In genomic region chr7:4185736-4186512, GRCh38 we compare ENCODE assay signal across 18 cellular contexts.
"Had no signal": no experiment of that assay in that cellular context is flagged by ENCODE, and none has a peak within 500 bp of the region (broad histone marks: within the 10 kb centered on the region; RNA-seq: fewer than 3 reads in every experiment).

No MANE protein-coding gene starts in this region.

- H3K4me1 Mint-ChIP-seq: activated naive CD8-positive, alpha-beta T cell treated with anti-CD3 and anti-CD28 coated beads, Interleukin-2, amount 10 ng/mL, durations not matched to agents 7 days and 5 days; stimulated activated effector memory CD8-positive, alpha-beta T cell treated with anti-CD3 and anti-CD28 coated beads, Interleukin-12 subunit alpha, Interleukin-12 subunit beta, amount 100 ng/mL, for 72 hours had no signal

- H3K27me3 ChIP-seq: brain microvascular endothelial cell, foreskin keratinocyte, neural progenitor cell, pancreas, tibial artery had no signal

- DNase-seq: activated CD4-positive, alpha-beta T cell treated with anti-CD3 and anti-CD28 coated beads, Interleukin-2, amount 50 U/mL, for 1 hour; activated CD8-positive, alpha-beta memory T cell treated with anti-CD3 and anti-CD28 coated beads for 24 hours; activated naive CD4-positive, alpha-beta T cell; activated naive CD8-positive, alpha-beta T cell treated with anti-CD3 and anti-CD28 coated beads, Interleukin-2, amount 10 ng/mL, durations not matched to agents 7 days and 5 days; anterior cingulate cortex; brain microvascular endothelial cell; cerebellar nuclear complex; effector CD8-positive, alpha-beta T cell; foreskin keratinocyte; left colon; T-cell; T-helper 9 cell; tibial artery had no signal

- H3K9ac ChIP-seq: neural progenitor cell had no signal

- H2AFZ ChIP-seq: neural progenitor cell had no signal

- H3K4me3 Mint-ChIP-seq: activated naive CD8-positive, alpha-beta T cell treated with anti-CD3 and anti-CD28 coated beads, Interleukin-2, amount 10 ng/mL, durations not matched to agents 7 days and 5 days; activated T-helper 1 cell treated with anti-CD3 and anti-CD28 coated beads, Interleukin-12 subunit alpha, Interleukin-12 subunit beta, Interleukin-2, Interleukin-4 antibody, amounts not matched to agents 30 ng/mL and 10 ng/mL and 1 ng/mL, durations not matched to agents 14 hours and 24 hours and 36 hours; neural progenitor cell; stimulated activated effector memory CD8-positive, alpha-beta T cell treated with anti-CD3 and anti-CD28 coated beads, Interleukin-12 subunit alpha, Interleukin-12 subunit beta, amount 100 ng/mL, for 72 hours; T-cell had no signal

- ATAC-seq: activated CD4-positive, CD25-positive, alpha-beta regulatory T cell treated with anti-CD3 and anti-CD28 coated beads, Interleukin-2, amount 50 U/mL, for 24 hours; foreskin keratinocyte; left colon; pancreas; stimulated activated effector memory CD8-positive, alpha-beta T cell treated with anti-CD3 and anti-CD28 coated beads, Interleukin-12 subunit alpha, Interleukin-12 subunit beta, amount 100 ng/mL, for 72 hours; T-cell had no signal

- H3K4me2 ChIP-seq: neural progenitor cell had no signal

- H3K9me3 Mint-ChIP-seq: activated naive CD8-positive, alpha-beta T cell treated with anti-CD3 and anti-CD28 coated beads, Interleukin-2, amount 10 ng/mL, durations not matched to agents 7 days and 5 days; activated T-helper 1 cell treated with anti-CD3 and anti-CD28 coated beads, Interleukin-12 subunit alpha, Interleukin-12 subunit beta, Interleukin-2, Interleukin-4 antibody, amounts not matched to agents 30 ng/mL and 10 ng/mL and 1 ng/mL, durations not matched to agents 14 hours and 24 hours and 36 hours; stimulated activated effector memory CD8-positive, alpha-beta T cell treated with anti-CD3 and anti-CD28 coated beads, Interleukin-12 subunit alpha, Interleukin-12 subunit beta, amount 100 ng/mL, for 72 hours; T-cell had no signal

- H3K27ac Mint-ChIP-seq: activated naive CD8-positive, alpha-beta T cell treated with anti-CD3 and anti-CD28 coated beads, Interleukin-2, amount 10 ng/mL, durations not matched to agents 7 days and 5 days; activated T-helper 1 cell treated with anti-CD3 and anti-CD28 coated beads, Interleukin-12 subunit alpha, Interleukin-12 subunit beta, Interleukin-2, Interleukin-4 antibody, amounts not matched to agents 30 ng/mL and 10 ng/mL and 1 ng/mL, durations not matched to agents 14 hours and 24 hours and 36 hours; stimulated activated effector memory CD8-positive, alpha-beta T cell treated with anti-CD3 and anti-CD28 coated beads, Interleukin-12 subunit alpha, Interleukin-12 subunit beta, amount 100 ng/mL, for 72 hours; T-cell had no signal

- H3K36me3 Mint-ChIP-seq: activated naive CD8-positive, alpha-beta T cell treated with anti-CD3 and anti-CD28 coated beads, Interleukin-2, amount 10 ng/mL, durations not matched to agents 7 days and 5 days; stimulated activated effector memory CD8-positive, alpha-beta T cell treated with anti-CD3 and anti-CD28 coated beads, Interleukin-12 subunit alpha, Interleukin-12 subunit beta, amount 100 ng/mL, for 72 hours; T-cell had no signal

- H3K27me3 Mint-ChIP-seq: activated naive CD8-positive, alpha-beta T cell treated with anti-CD3 and anti-CD28 coated beads, Interleukin-2, amount 10 ng/mL, durations not matched to agents 7 days and 5 days; T-cell had no signal

- H3K9me3 ChIP-seq: pancreas, tibial artery had no signal

- H3K36me3 ChIP-seq: brain microvascular endothelial cell, neural progenitor cell, pancreas had no signal

- H3K4me3 ChIP-seq: neural progenitor cell, pancreas, tibial artery had no signal

- H3K27ac ChIP-seq: brain microvascular endothelial cell, foreskin keratinocyte, neural progenitor cell, pancreas, tibial artery had no signal

- FAIRE-seq: pancreas had no signal

- H3K4me1 ChIP-seq: neural progenitor cell had no signal
